In genomic region chr3:122091602-122092006, GRCh38 we compare ENCODE assay signal across 11 cellular contexts. TPM values are rescaled to one million over a fixed set of nuclear protein-coding genes. Genes with fewer than 3 reads are reported as not detected.
DNase-seq lines count a peak whose midpoint lies in the region; ATAC-seq and TF ChIP-seq lines count a peak whose summit lies in the region.
"Had no signal": no experiment of that assay in that cellular context is flagged by ENCODE, and none has a peak within 500 bp of the region (broad histone marks: within the 10 kb centered on the region; RNA-seq: fewer than 3 reads in every experiment).

No MANE protein-coding gene starts in this region.

- TF ChIP-seq CTCF in lower leg skin (IDR thresholded peaks at IDR 0.05): no peak

- WGBS in lower leg skin, 2 donors: 21 to 50% methylated on average over 1 of the region's 1 CpG

- H3K4me3 ChIP-seq in lower leg skin (ENCODE audit: low read depth, poor library complexity, severe bottlenecking): no peak overlapping the region

- DNase-seq in Ammon's horn (ENCODE audit: low spot score) (peak; percentile 46), UCSD-AML1 (lab: John Stamatoyannopoulos, UW; ENCODE audit: unreplicated experiment) (peak; percentile 19), NCI-H1105 (lab: John Stamatoyannopoulos, UW) (no peak), lower leg skin (ENCODE audit: low spot score in 2 of 2) (no peak), left colon (no peak)
- DNase-seq in stimulated activated naive CD4-positive, alpha-beta T cell (lab: John Stamatoyannopoulos, UW): no peak
- DNase-seq: anterior cingulate cortex, Calu3, NCI-H1436 had no signal

- intact Hi-C loops in lower leg skin (cut with DNase I; ENCODE audit: low total_unique reads): no loop called here
- intact Hi-C loops in left colon (cut with DNase I, micrococcal nuclease): no loop called here

- TF ChIP-seq POLR2A in lower leg skin (IDR thresholded peaks at IDR 0.05): no peak

- ATAC-seq in GM19023 (IDR thresholded peaks at IDR 0.05; ENCODE audit: unreplicated experiment): peak; percentile 43
- peak; percentile 47 for ATAC-seq in HG03095 (IDR thresholded peaks at IDR 0.05; ENCODE audit: unreplicated experiment)
- no peak for ATAC-seq in left colon

RNA-seq across cellular contexts. Expression of gene CD86, which starts 36.4 kb away (rescaled TPM):
- 1 to 10 TPM in 3 of 4 donors, under 1 TPM in 1; 0.91 to 3.6 (median 2.7) TPM for total RNA-seq in lower leg skin
- total RNA-seq in left colon: 1 to 10 TPM; 1.7 to 6.0 TPM
- total RNA-seq: Calu3 had no signal

Comparison
In these comparisons a context has a peak if more than half of its experiments do, and no peak if none do; other contexts are left out.
1. DNase-seq: peak in Ammon's horn (single experiment) and UCSD-AML1 (single experiment); none in stimulated activated naive CD4-positive, alpha-beta T cell (0 of 6), NCI-H1105 (single experiment), lower leg skin (0 of 2) and left colon (0 of 2).